In genomic region chr12:10249690-10250455, GRCh38 we compare ENCODE assay signal across 1 cellular context.
TF ChIP-seq lines count a peak whose summit lies in the region.

No MANE protein-coding gene starts in this region.

TF ChIP-seq in GM12878, 131 proteins besides CTCF, POLR2A, EP300 and RAD21:
- TF ChIP-seq ETV6 (conservative IDR thresholded peaks at IDR 0.05 in 1 of 2, IDR thresholded peaks at IDR 0.05 in 1 of 2; ENCODE audit: borderline replicate concordance in 1 of 2, low read depth in 1 of 2) = 0 out of 4 replicates have a peak, but pooled peaks of 1 of the 2 experiments have one; percentile 9
- TF ChIP-seq NFIC (IDR thresholded peaks at IDR 0.05; ENCODE audit: low read depth, low read length) = peak; percentile 82; the same call in 1 of the 2 replicates
- TF ChIP-seq CREM (IDR thresholded peaks at IDR 0.05; ENCODE audit: low read depth) = 0 out of 2 replicates have a peak, but pooled peaks have one; percentile 16
- TF ChIP-seq RAD51 (IDR thresholded peaks at IDR 0.05) = no peak
- peak; percentile 7; the same call in 1 of the 2 replicates for TF ChIP-seq ATF2 (IDR thresholded peaks at IDR 0.05; ENCODE audit: low read length)
- TF ChIP-seq ZBED1 (IDR thresholded peaks at IDR 0.05; ENCODE audit: borderline replicate concordance) = no peak
- TF ChIP-seq, protein P1, sequence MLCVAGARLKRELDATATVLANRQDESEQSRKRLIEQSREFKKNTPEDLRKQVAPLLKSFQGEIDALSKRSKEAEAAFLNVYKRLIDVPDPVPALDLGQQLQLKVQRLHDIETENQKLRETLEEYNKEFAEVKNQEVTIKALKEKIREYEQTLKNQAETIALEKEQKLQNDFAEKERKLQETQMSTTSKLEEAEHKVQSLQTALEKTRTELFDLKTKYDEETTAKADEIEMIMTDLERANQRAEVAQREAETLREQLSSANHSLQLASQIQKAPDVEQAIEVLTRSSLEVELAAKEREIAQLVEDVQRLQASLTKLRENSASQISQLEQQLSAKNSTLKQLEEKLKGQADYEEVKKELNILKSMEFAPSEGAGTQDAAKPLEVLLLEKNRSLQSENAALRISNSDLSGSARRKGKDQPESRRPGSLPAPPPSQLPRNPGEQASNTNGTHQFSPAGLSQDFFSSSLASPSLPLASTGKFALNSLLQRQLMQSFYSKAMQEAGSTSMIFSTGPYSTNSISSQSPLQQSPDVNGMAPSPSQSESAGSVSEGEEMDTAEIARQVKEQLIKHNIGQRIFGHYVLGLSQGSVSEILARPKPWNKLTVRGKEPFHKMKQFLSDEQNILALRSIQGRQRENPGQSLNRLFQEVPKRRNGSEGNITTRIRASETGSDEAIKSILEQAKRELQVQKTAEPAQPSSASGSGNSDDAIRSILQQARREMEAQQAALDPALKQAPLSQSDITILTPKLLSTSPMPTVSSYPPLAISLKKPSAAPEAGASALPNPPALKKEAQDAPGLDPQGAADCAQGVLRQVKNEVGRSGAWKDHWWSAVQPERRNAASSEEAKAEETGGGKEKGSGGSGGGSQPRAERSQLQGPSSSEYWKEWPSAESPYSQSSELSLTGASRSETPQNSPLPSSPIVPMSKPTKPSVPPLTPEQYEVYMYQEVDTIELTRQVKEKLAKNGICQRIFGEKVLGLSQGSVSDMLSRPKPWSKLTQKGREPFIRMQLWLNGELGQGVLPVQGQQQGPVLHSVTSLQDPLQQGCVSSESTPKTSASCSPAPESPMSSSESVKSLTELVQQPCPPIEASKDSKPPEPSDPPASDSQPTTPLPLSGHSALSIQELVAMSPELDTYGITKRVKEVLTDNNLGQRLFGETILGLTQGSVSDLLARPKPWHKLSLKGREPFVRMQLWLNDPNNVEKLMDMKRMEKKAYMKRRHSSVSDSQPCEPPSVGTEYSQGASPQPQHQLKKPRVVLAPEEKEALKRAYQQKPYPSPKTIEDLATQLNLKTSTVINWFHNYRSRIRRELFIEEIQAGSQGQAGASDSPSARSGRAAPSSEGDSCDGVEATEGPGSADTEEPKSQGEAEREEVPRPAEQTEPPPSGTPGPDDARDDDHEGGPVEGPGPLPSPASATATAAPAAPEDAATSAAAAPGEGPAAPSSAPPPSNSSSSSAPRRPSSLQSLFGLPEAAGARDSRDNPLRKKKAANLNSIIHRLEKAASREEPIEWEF (IDR thresholded peaks at IDR 0.05; ENCODE audit: insufficient replicate concordance, low read depth, low read length) = no peak
- TF ChIP-seq SUZ12 (IDR thresholded peaks at IDR 0.05; ENCODE audit: unreplicated experiment) = no peak
- TF ChIP-seq MTA3 (IDR thresholded peaks at IDR 0.05; ENCODE audit: borderline replicate concordance, low read length) = 0 out of 2 replicates have a peak, but pooled peaks have one; percentile 33
- peak; percentile 80 for TF ChIP-seq RUNX3 (IDR thresholded peaks at IDR 0.05; ENCODE audit: low read length)
- TF ChIP-seq, protein P2, sequence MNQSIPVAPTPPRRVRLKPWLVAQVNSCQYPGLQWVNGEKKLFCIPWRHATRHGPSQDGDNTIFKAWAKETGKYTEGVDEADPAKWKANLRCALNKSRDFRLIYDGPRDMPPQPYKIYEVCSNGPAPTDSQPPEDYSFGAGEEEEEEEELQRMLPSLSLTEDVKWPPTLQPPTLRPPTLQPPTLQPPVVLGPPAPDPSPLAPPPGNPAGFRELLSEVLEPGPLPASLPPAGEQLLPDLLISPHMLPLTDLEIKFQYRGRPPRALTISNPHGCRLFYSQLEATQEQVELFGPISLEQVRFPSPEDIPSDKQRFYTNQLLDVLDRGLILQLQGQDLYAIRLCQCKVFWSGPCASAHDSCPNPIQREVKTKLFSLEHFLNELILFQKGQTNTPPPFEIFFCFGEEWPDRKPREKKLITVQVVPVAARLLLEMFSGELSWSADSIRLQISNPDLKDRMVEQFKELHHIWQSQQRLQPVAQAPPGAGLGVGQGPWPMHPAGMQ (IDR thresholded peaks at IDR 0.05; ENCODE audit: borderline replicate concordance) = no peak
- peak; percentile 61; the same call in 1 of the 2 replicates for TF ChIP-seq FOXM1 (IDR thresholded peaks at IDR 0.05; ENCODE audit: low read depth, low read length)
- TF ChIP-seq JUNB (IDR thresholded peaks at IDR 0.05) = peak; percentile 77
TF ChIP-seq in GM12878: peak in this region for 8.
